8 cellular contexts compared by ENCODE assay signal in genomic region chr12:56449622-56449984, GRCh38. TPM values are rescaled to one million over a fixed set of nuclear protein-coding genes. Genes with fewer than 3 reads are reported as not detected.
DNase-seq lines count a peak whose midpoint lies in the region; ATAC-seq and TF ChIP-seq lines count a peak whose summit lies in the region.

No MANE protein-coding gene starts in this region.

- H3F3A ChIP-seq in PC-3 (ENCODE audit: low read length, unreplicated experiment): no peaks in the 10 kb centered on the region

- H3K36me3 Mint-ChIP-seq in progenitor cell of endocrine pancreas (ENCODE audit: insufficient read depth): peaks cover 4% of the 10 kb centered on the region

- peaks cover 12% of the 10 kb centered on the region for H3K4me1 ChIP-seq in PC-3 (ENCODE audit: insufficient read depth, low read length)

- H3K27me3 Mint-ChIP-seq in progenitor cell of endocrine pancreas: peaks cover 13% of the 10 kb centered on the region

- H3K27ac ChIP-seq in PC-3 (ENCODE audit: low read length): peak overlapping the region; percentile 82

- H3K27me3 ChIP-seq in PC-3 (ENCODE audit: low read length): no peaks in the 10 kb centered on the region

- no peak for TF ChIP-seq CTCF in PC-3 (conservative IDR thresholded peaks at IDR 0.05; ENCODE audit: low read depth, low read length)
- TF ChIP-seq CTCF in epithelial cell of proximal tubule (conservative IDR thresholded peaks at IDR 0.05; ENCODE audit: low read depth, low read length): no peak
- no peak for TF ChIP-seq CTCF in progenitor cell of endocrine pancreas (IDR thresholded peaks at IDR 0.05; ENCODE audit: unreplicated experiment)

- POLR2A ChIA-PET in PC-3 (lab: Charles Lee; ENCODE audit: unreplicated experiment): interaction anchor here (0.6 to 1.0 kb wide), 3 partner anchors 12 to 476 kb away, joined by 4 to 7 read pairs (median 4); partner anchors contain the start of genes RAB5B and STAT2

- peak overlapping the region; percentile 93 for H3K4me3 Mint-ChIP-seq in progenitor cell of endocrine pancreas (ENCODE audit: low read depth)

- BruUV-seq in PC-3 (replicated peaks; lab: Mats Ljungman, UMichigan): TSS peak; percentile 98

- ATAC-seq in PC-3: no peak; the same call in 1 of the 2 replicates
- ATAC-seq in HG03039 (IDR thresholded peaks at IDR 0.05; ENCODE audit: unreplicated experiment): no peak

- DNase-seq in PC-3: no peak
- no peak for DNase-seq in epithelial cell of proximal tubule (ENCODE audit: low read depth)
- DNase-seq in progenitor cell of endocrine pancreas (ENCODE audit: low spot score, unreplicated experiment): no peak
- DNase-seq in dedifferentiated amniotic fluid mesenchymal stem cell (ENCODE audit: extremely low spot score): no peak
- DNase-seq in DMS153 treated with DMSO at 0.1 percent for 48 hours (lab: John Stamatoyannopoulos, UW; ENCODE audit: unreplicated experiment): no peak
- no peak for DNase-seq in hypothalamus (lab: John Stamatoyannopoulos, UW)

- H3K9me3 ChIP-seq in PC-3 (ENCODE audit: low read length): no peaks in the 10 kb centered on the region

- H4K20me1 ChIP-seq in PC-3 (ENCODE audit: low read length): no peaks in the 10 kb centered on the region

- peaks cover 3% of the 10 kb centered on the region for H3K9me3 Mint-ChIP-seq in progenitor cell of endocrine pancreas (ENCODE audit: low read depth)

- H2AFZ ChIP-seq in PC-3 (ENCODE audit: low read length): peak overlapping the region; percentile 92

- 0 out of 2 replicates have a peak, but pooled peaks cover 3% of the 10 kb centered on the region for H3K36me3 ChIP-seq in PC-3 (ENCODE audit: low read depth, low read length)

- no peaks in the 10 kb centered on the region for H3K9me2 ChIP-seq in PC-3 (replicated peaks; ENCODE audit: low read length)

- intact Hi-C loops in PC-3 (cut with micrococcal nuclease): no loop called here

- peak overlapping the region; percentile 80 for H3K4me2 ChIP-seq in PC-3 (ENCODE audit: low read length)

- H3K9ac ChIP-seq in PC-3 (ENCODE audit: low read length): peak overlapping the region; percentile 92

- H3K27ac Mint-ChIP-seq in progenitor cell of endocrine pancreas: peak overlapping the region; percentile 98

- peaks cover 14% of the 10 kb centered on the region for H3K4me1 Mint-ChIP-seq in progenitor cell of endocrine pancreas (ENCODE audit: low read depth)

- peak overlapping the region; percentile 81 for H3K4me3 ChIP-seq in GM08714 (ENCODE audit: low read length)
- peak overlapping the region; percentile 81 for H3K4me3 ChIP-seq in PC-3 (ENCODE audit: low read length)
- H3K4me3 ChIP-seq in epithelial cell of proximal tubule (ENCODE audit: low read depth, low read length): peak overlapping the region; percentile 89

- H3K79me2 ChIP-seq in PC-3 (ENCODE audit: low read length): peaks cover 12% of the 10 kb centered on the region

- CTCF ChIA-PET in PC-3 (lab: Charles Lee): interaction anchor here (2.1 kb wide), 1 partner anchor 11 kb away, joined by 15 read pairs; no protein-coding TSS in a partner anchor

RNA-seq across cellular contexts. Expression of gene TIMELESS, which starts 0.4 kb away (rescaled TPM):
- total RNA-seq in PC-3 (2014; rRNA removed) (26.5 and 29.5 TPM in 2 replicates), epithelial cell of proximal tubule (30.2 and 35.0 TPM in 2 replicates), progenitor cell of endocrine pancreas (58.0 and 65.5 TPM in 2 replicates)

RNA-seq across cellular contexts. Expression of gene MIP, which starts 4.9 kb away (rescaled TPM):
- total RNA-seq in PC-3 (2014; rRNA removed) (not detected in 2 replicates), epithelial cell of proximal tubule (not detected in 2 replicates), progenitor cell of endocrine pancreas (not detected in 2 replicates)

RNA-seq across cellular contexts. Expression of gene SPRYD4, which starts 18.8 kb away (rescaled TPM):
- 3.4 and 3.7 TPM in 2 replicates for total RNA-seq in PC-3 (2014; rRNA removed)
- total RNA-seq in epithelial cell of proximal tubule: 1.6 and 2.1 TPM in 2 replicates
- 4.6 TPM in 2 replicates for total RNA-seq in progenitor cell of endocrine pancreas

RNA-seq across cellular contexts. Expression of gene GLS2, which starts 38.4 kb away (rescaled TPM):
- total RNA-seq in PC-3 (2014; rRNA removed) (4.0 and 7.3 TPM in 2 replicates), epithelial cell of proximal tubule (0.29 and 2.9 TPM in 2 replicates), progenitor cell of endocrine pancreas (3.1 and 3.8 TPM in 2 replicates)
